In genomic region chr13:104779311-104779710, GRCh38 we compare ENCODE assay signal across 16 cellular contexts.
A peak's percentile ranks its signal among the peaks of the same experiment; 100 is the strongest.
DNase-seq lines count a peak whose midpoint lies in the region; ATAC-seq and TF ChIP-seq lines count a peak whose summit lies in the region.
"Had no signal": no experiment of that assay in that cellular context is flagged by ENCODE, and none has a peak within 500 bp of the region (broad histone marks: within the 10 kb centered on the region; RNA-seq: fewer than 3 reads in every experiment).

No MANE protein-coding gene starts in this region.

- H3K4me1 ChIP-seq in left lung, result no peaks in the 10 kb centered on the region
- H3K4me1 ChIP-seq: sigmoid colon, suprapubic skin had no signal

- H3K27ac ChIP-seq in left lung, result no peak overlapping the region
- H3K27ac ChIP-seq: sigmoid colon, suprapubic skin, VCaP had no signal

- no peak for ATAC-seq in activated T-helper 17 cell treated with anti-CD3 and anti-CD28 coated beads, Interleukin-2, amount 50 U/mL, for 72 hours (replicated peaks)
- no peak for ATAC-seq in left lung
- ATAC-seq in HG02642 (IDR thresholded peaks at IDR 0.05; ENCODE audit: poor library complexity, unreplicated experiment), result no peak

- peak; percentile 26 for DNase-seq in EL
- peak; percentile 34 for DNase-seq in NCI-H2171 (lab: John Stamatoyannopoulos, UW)
- DNase-seq in chondrocyte (ENCODE audit: low spot score), result no peak
- DNase-seq in left kidney (ENCODE audit: low read depth, low spot score), result peak; percentile 58
- DNase-seq in left lung, result no peak
- DNase-seq in A172 (ENCODE audit: low spot score), result no peak
- DNase-seq: activated T-cell treated with anti-CD3 and anti-CD28 coated beads for 4 hours; aorta; CD4-positive, CD25-positive, alpha-beta regulatory T cell; erythroblast; GDM1; sigmoid colon had no signal

- no peaks in the 10 kb centered on the region for H3K27me3 Mint-ChIP-seq in chondrocyte (ENCODE audit: low read depth)
- no peaks in the 10 kb centered on the region for H3K27me3 Mint-ChIP-seq in activated T-helper 17 cell treated with anti-CD3 and anti-CD28 coated beads, Interleukin-2, amount 50 U/mL, for 72 hours
- H3K27me3 Mint-ChIP-seq: CD4-positive, CD25-positive, alpha-beta regulatory T cell had no signal

- TF ChIP-seq CTCF in chondrocyte (IDR thresholded peaks at IDR 0.05), result no peak
- TF ChIP-seq CTCF in left lung (IDR thresholded peaks at IDR 0.05), result no peak

- no peak overlapping the region for H3K4me3 Mint-ChIP-seq in chondrocyte (ENCODE audit: unreplicated experiment)
- H3K4me3 Mint-ChIP-seq in activated T-helper 17 cell treated with anti-CD3 and anti-CD28 coated beads, Interleukin-2, amount 50 U/mL, for 72 hours, result no peak overlapping the region
- H3K4me3 Mint-ChIP-seq: CD4-positive, CD25-positive, alpha-beta regulatory T cell had no signal

- H3K9me3 ChIP-seq in left lung, result peaks cover 0 to 2% of the 10 kb centered on the region in 2 donors
- H3K9me3 ChIP-seq: sigmoid colon, suprapubic skin had no signal

- H3K27me3 ChIP-seq in left lung, result no peaks in the 10 kb centered on the region
- H3K27me3 ChIP-seq: sigmoid colon, suprapubic skin had no signal

- no peak overlapping the region for H3K4me3 ChIP-seq in left lung
- H3K4me3 ChIP-seq: sigmoid colon, suprapubic skin had no signal

- no peaks in the 10 kb centered on the region for H3K9me3 Mint-ChIP-seq in chondrocyte (ENCODE audit: low read depth)
- no peaks in the 10 kb centered on the region for H3K9me3 Mint-ChIP-seq in activated T-helper 17 cell treated with anti-CD3 and anti-CD28 coated beads, Interleukin-2, amount 50 U/mL, for 72 hours

- peaks cover 21% of the 10 kb centered on the region for H3K4me1 Mint-ChIP-seq in chondrocyte (ENCODE audit: low read depth)
- no peaks in the 10 kb centered on the region for H3K4me1 Mint-ChIP-seq in activated T-helper 17 cell treated with anti-CD3 and anti-CD28 coated beads, Interleukin-2, amount 50 U/mL, for 72 hours
- H3K4me1 Mint-ChIP-seq: CD4-positive, CD25-positive, alpha-beta regulatory T cell had no signal

- H3K36me3 ChIP-seq in left lung, result no peaks in the 10 kb centered on the region
- H3K36me3 ChIP-seq: sigmoid colon, suprapubic skin had no signal

- intact Hi-C loops in left lung (cut with DNase I), result no loop called here

- H3K27ac Mint-ChIP-seq in chondrocyte (ENCODE audit: unreplicated experiment), result peak overlapping the region; percentile 15
- H3K27ac Mint-ChIP-seq in activated T-helper 17 cell treated with anti-CD3 and anti-CD28 coated beads, Interleukin-2, amount 50 U/mL, for 72 hours, result no peak overlapping the region
- H3K27ac Mint-ChIP-seq: CD4-positive, CD25-positive, alpha-beta regulatory T cell had no signal

- H3K36me3 Mint-ChIP-seq in chondrocyte (ENCODE audit: low read depth), result no peaks in the 10 kb centered on the region
- H3K36me3 Mint-ChIP-seq in activated T-helper 17 cell treated with anti-CD3 and anti-CD28 coated beads, Interleukin-2, amount 50 U/mL, for 72 hours (ENCODE audit: low read depth), result no peaks in the 10 kb centered on the region
- H3K36me3 Mint-ChIP-seq: CD4-positive, CD25-positive, alpha-beta regulatory T cell had no signal

Comparison
In these comparisons a context has a peak if more than half of its experiments do, and no peak if none do; other contexts are left out.
1. DNase-seq: peak in EL (single experiment), NCI-H2171 (single experiment) and left kidney (single experiment); none in chondrocyte (single experiment), left lung (0 of 2) and A172 (single experiment).